ENCODE assay signal across 8 cellular contexts in genomic region chr1:37177230-37177864, GRCh38.
DNase-seq lines count a peak whose midpoint lies in the region; ATAC-seq, FAIRE-seq and TF ChIP-seq lines count a peak whose summit lies in the region.

No MANE protein-coding gene starts in this region.

- H3K9ac ChIP-seq in H1 (replicated peaks in 1 of 4; ENCODE audit: extremely low read depth in 1 of 4, low read depth in 3 of 4, low read length in 3 of 4) = no peak overlapping the region

- H3K4me1 ChIP-seq in H1 (replicated peaks in 1 of 4; ENCODE audit: control insufficient read depth in 3 of 4, insufficient read depth in 4 of 4, low read length in 3 of 4) = peaks cover 0 to 5% (median under 1%) of the 10 kb centered on the region in 4 experiments; a peak in 3 of 7 replicates

- ATAC-seq in HG02623 (IDR thresholded peaks at IDR 0.05; ENCODE audit: unreplicated experiment) (no peak), HG03354 (IDR thresholded peaks at IDR 0.05; ENCODE audit: poor library complexity, severe bottlenecking, unreplicated experiment) (no peak)

- POLR2A ChIA-PET in H1 (lab: Charles Lee; ENCODE audit: partially characterized antibody) = no interaction called here

- no peak overlapping the region for H4K5ac ChIP-seq in H1 (ENCODE audit: insufficient read length, low read depth, low read length)

- H3K27me3 ChIP-seq in H1 (replicated peaks in 1 of 4; ENCODE audit: control insufficient read depth in 3 of 4, extremely low read depth in 1 of 4, insufficient read depth in 3 of 4, low read length in 3 of 4) = no peaks in the 10 kb centered on the region

- H3K4ac ChIP-seq in H1 (replicated peaks; ENCODE audit: insufficient read length, low read depth, low read length) = no peak overlapping the region

- H3K14ac ChIP-seq in H1 (ENCODE audit: insufficient read length) = no peak overlapping the region

- no peak overlapping the region for H2AK5ac ChIP-seq in H1 (ENCODE audit: low read depth, low read length)

- H2BK5ac ChIP-seq in H1 (ENCODE audit: low read depth, low read length) = no peak overlapping the region

- TF ChIP-seq CTCF in HFF-Myc (IDR thresholded peaks at IDR 0.05; ENCODE audit: low read depth, low read length, missing control alignments) = peak; percentile 10
- peak; percentile 81 to 89 (median 87) for TF ChIP-seq CTCF in H1 (IDR thresholded peaks at IDR 0.05; ENCODE audit: control extremely low read depth in 1 of 3, insufficient read depth in 1 of 3, low read depth in 1 of 3, low read length in 3 of 3)

- no peaks in the 10 kb centered on the region for H4K20me1 ChIP-seq in H1 (replicated peaks in 1 of 2; ENCODE audit: control insufficient read depth in 1 of 2, insufficient read depth in 2 of 2, low read length in 2 of 2)

- DNase-seq in D341Med (ENCODE audit: low spot score) (peak; percentile 69), HFF-Myc (ENCODE audit: extremely low read depth, low read depth) (no peak), NCI-H69 (lab: John Stamatoyannopoulos, UW) (peak; percentile 85), H1 (ENCODE audit: low read depth in 1 of 2, low spot score in 2 of 2) (peak; percentile 47 to 79), retina (peak; percentile 47), HPDE6-E6E7 (ENCODE audit: extremely low spot score) (no peak)

- no peaks in the 10 kb centered on the region for H3K23me2 ChIP-seq in H1 (ENCODE audit: low read depth, low read length)

- H3K18ac ChIP-seq in H1 (ENCODE audit: extremely low read depth, low read length) = no peak overlapping the region

- CTCF ChIA-PET in H1 (lab: Charles Lee; ENCODE audit: partially characterized antibody) = interaction anchor here (0.8 to 4.7 kb wide), 29 partner anchors 9 to 482 kb away, joined by 3 to 23 read pairs (median 4); no protein-coding TSS in a partner anchor

- TF ChIP-seq POLR2A in H1 (IDR thresholded peaks at IDR 0.05; ENCODE audit: control extremely low read depth in 1 of 2, low read depth in 2 of 2, low read length in 2 of 2) = no peak

- no peak overlapping the region for H2BK15ac ChIP-seq in H1 (ENCODE audit: low read length)

- H2AFZ ChIP-seq in H1 (ENCODE audit: low read length) = no peak overlapping the region

- H3K79me1 ChIP-seq in H1 (ENCODE audit: low read depth, low read length) = no peaks in the 10 kb centered on the region

- WGBS in H1 (ENCODE audit: extremely low coverage in 1 of 2, insufficient coverage in 1 of 2, insufficient read length in 1 of 2, insufficient replicate concordance in 2 of 2, low coverage in 1 of 2, low lambda C conversion rate in 2 of 2, missing lambda C conversion rate in 1 of 2), 2 experiments = 80% methylated on average over 10 of the region's 10 CpGs; no CpG with 5 or more reads in 1 of the 2 experiments

- no peak overlapping the region for H3K56ac ChIP-seq in H1 (replicated peaks; ENCODE audit: insufficient read length, low read depth, low read length)

- H3K4me2 ChIP-seq in H1 (ENCODE audit: insufficient read depth in 1 of 2, low read depth in 2 of 2, low read length in 2 of 2) = no peak overlapping the region

- no peaks in the 10 kb centered on the region for H3K79me2 ChIP-seq in H1 (ENCODE audit: control insufficient read depth in 1 of 2, insufficient read depth in 2 of 2, low read length in 2 of 2)

- FAIRE-seq in H1 (lab: Jason Lieb, UNC) = peak; percentile 71

- no peak overlapping the region for H3K27ac ChIP-seq in H1 (ENCODE audit: low read depth, low read length)

- H2BK12ac ChIP-seq in H1 (ENCODE audit: low read depth, low read length) = no peak overlapping the region

- no peak for TF ChIP-seq EP300 in H1 (IDR thresholded peaks at IDR 0.05; ENCODE audit: borderline replicate concordance in 1 of 2, low read depth in 2 of 2, low read length in 2 of 2)

- H3K4me3 ChIP-seq in HFF-Myc (replicated peaks; ENCODE audit: low read depth, low read length) (no peak overlapping the region), H1 (ENCODE audit: extremely low read depth in 1 of 4, insufficient read depth in 2 of 4, low read depth in 3 of 4, low read length in 4 of 4) (no peak overlapping the region)

- no peak overlapping the region for H2BK20ac ChIP-seq in H1 (ENCODE audit: low read length)

- H3K23ac ChIP-seq in H1 (ENCODE audit: insufficient read length) = no peak overlapping the region

- H4K91ac ChIP-seq in H1 (replicated peaks; ENCODE audit: insufficient read length, low read length) = no peak overlapping the region

- H3K36me3 ChIP-seq in H1 (ENCODE audit: control insufficient read depth in 2 of 4, insufficient read depth in 4 of 4, low read length in 3 of 4) = no peaks in the 10 kb centered on the region

- peak; percentile 65 to 79 for TF ChIP-seq RAD21 in H1 (IDR thresholded peaks at IDR 0.05 in 1 of 2, conservative IDR thresholded peaks at IDR 0.05 in 1 of 2; ENCODE audit: low read depth in 2 of 2, low read length in 2 of 2)

- no peaks in the 10 kb centered on the region for H3K9me3 ChIP-seq in H1 (ENCODE audit: insufficient read depth in 2 of 2, low read depth in 1 of 2, low read length in 1 of 2)

- no peak overlapping the region for H4K8ac ChIP-seq in H1 (ENCODE audit: extremely low read depth, insufficient read depth, low read length)

- no peak overlapping the region for H2BK120ac ChIP-seq in H1 (replicated peaks; ENCODE audit: low read depth, low read length)

TF ChIP-seq in H1, 55 proteins besides CTCF, POLR2A, EP300 and RAD21 (continues in another document):
- TF ChIP-seq EZH2 (IDR thresholded peaks at IDR 0.05; ENCODE audit: low read depth, low read length, severe bottlenecking) (no peak), YY1 (IDR thresholded peaks at IDR 0.05; ENCODE audit: low read depth, low read length) (peak; percentile 68; the same call in 1 of the 2 replicates), TEAD4 (IDR thresholded peaks at IDR 0.05; ENCODE audit: low read depth, low read length) (0 out of 2 replicates have a peak, but pooled peaks have one; percentile 9), CHD7 (IDR thresholded peaks at IDR 0.05; ENCODE audit: insufficient replicate concordance, low read length) (no peak)

Comparison
In these comparisons a context has a peak if more than half of its experiments do, and no peak if none do; other contexts are left out.
1. DNase-seq: peak in D341Med (single experiment), NCI-H69 (single experiment), H1 (2 of 2) and retina (single experiment); none in HFF-Myc (single experiment) and HPDE6-E6E7 (single experiment).